Comparison of ENCODE assay signal across 1 cellular context in the genomic region with DNA sequence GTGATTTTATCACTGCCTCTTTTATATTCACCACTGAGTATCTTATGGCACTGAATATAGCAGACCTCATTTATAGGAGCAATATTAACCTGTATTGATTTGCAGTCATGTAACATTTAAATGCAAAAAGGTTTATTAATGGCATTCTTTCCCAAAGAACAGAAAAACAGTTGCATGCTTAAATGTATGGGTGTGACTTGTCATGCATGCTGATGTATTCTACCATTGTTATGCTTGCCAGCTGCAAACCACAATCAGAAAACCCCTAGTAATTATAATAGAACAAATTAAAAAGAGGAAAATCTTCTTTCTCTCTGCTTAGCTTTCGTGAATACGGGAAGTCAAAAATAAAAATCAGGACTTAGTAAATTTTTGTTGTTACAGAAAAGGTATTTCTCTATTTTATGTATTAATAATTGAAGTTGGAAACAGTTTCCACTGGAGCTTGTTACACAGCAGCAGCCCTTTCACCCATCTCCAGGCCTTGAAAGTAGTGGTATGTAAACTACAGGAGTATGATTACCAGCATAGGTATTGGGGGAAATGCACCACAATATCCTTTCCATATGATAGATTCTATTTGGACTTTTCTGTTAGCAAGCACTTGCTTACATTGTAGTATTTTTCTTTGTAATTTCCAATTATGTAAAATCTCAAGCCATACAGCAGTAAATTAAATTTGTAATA.
TF ChIP-seq lines count a peak whose summit lies in the region.

No MANE protein-coding gene starts in this region.

TF ChIP-seq in WTC11, 78 proteins besides CTCF, POLR2A, EP300 and RAD21 (continued from another document):
- TF ChIP-seq, protein P1, sequence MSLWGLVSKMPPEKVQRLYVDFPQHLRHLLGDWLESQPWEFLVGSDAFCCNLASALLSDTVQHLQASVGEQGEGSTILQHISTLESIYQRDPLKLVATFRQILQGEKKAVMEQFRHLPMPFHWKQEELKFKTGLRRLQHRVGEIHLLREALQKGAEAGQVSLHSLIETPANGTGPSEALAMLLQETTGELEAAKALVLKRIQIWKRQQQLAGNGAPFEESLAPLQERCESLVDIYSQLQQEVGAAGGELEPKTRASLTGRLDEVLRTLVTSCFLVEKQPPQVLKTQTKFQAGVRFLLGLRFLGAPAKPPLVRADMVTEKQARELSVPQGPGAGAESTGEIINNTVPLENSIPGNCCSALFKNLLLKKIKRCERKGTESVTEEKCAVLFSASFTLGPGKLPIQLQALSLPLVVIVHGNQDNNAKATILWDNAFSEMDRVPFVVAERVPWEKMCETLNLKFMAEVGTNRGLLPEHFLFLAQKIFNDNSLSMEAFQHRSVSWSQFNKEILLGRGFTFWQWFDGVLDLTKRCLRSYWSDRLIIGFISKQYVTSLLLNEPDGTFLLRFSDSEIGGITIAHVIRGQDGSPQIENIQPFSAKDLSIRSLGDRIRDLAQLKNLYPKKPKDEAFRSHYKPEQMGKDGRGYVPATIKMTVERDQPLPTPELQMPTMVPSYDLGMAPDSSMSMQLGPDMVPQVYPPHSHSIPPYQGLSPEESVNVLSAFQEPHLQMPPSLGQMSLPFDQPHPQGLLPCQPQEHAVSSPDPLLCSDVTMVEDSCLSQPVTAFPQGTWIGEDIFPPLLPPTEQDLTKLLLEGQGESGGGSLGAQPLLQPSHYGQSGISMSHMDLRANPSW (CRISPR knock-in tag; conservative IDR thresholded peaks at IDR 0.05; ENCODE audit: low read depth): no peak
- TF ChIP-seq, protein P2, sequence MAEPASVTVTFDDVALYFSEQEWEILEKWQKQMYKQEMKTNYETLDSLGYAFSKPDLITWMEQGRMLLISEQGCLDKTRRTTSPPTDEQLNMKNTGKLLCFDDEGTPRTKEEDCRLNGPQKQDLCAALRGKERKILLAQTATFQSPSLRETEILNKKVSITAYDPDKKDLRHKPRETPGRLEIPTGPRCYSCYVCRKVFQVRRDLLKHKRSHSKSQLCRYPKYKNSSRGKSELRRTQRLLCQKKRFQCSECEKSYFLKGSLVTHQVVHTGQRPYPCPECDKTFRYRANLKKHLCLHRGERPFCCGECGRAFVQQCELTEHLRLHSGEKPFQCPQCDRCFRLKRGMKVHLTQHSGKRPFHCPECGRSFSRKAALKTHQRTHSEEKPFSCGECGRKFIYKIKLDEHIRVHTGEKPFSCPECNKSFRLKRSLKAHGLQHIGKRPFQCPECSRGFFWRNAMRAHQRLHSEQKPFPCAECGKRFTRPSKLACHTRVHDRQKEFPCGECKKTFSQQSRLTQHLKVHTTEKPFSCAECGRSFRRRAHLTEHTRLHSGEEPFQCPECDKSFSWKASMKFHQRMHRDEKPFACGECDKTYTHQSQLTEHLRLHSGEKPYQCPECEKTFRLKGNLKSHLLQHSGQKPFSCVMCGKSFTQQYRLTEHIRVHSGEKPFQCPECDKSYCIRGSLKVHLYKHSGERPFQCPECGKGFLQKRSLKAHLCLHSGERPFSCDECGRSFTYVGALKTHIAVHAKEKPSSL (CRISPR knock-in tag; conservative IDR thresholded peaks at IDR 0.05): no peak
- TF ChIP-seq SOX15 (CRISPR knock-in tag; IDR thresholded peaks at IDR 0.05) (no peak), ZNF396 (CRISPR knock-in tag; IDR thresholded peaks at IDR 0.05; ENCODE audit: borderline replicate concordance) (no peak), CREB1 (CRISPR knock-in tag; IDR thresholded peaks at IDR 0.05) (no peak)
- TF ChIP-seq, protein P3, sequence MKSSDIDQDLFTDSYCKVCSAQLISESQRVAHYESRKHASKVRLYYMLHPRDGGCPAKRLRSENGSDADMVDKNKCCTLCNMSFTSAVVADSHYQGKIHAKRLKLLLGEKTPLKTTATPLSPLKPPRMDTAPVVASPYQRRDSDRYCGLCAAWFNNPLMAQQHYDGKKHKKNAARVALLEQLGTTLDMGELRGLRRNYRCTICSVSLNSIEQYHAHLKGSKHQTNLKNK (CRISPR knock-in tag; IDR thresholded peaks at IDR 0.05): no peak
TF ChIP-seq in WTC11: peak in this region for 0.
